ENCODE assay signal across 1 cellular context in the genomic region with DNA sequence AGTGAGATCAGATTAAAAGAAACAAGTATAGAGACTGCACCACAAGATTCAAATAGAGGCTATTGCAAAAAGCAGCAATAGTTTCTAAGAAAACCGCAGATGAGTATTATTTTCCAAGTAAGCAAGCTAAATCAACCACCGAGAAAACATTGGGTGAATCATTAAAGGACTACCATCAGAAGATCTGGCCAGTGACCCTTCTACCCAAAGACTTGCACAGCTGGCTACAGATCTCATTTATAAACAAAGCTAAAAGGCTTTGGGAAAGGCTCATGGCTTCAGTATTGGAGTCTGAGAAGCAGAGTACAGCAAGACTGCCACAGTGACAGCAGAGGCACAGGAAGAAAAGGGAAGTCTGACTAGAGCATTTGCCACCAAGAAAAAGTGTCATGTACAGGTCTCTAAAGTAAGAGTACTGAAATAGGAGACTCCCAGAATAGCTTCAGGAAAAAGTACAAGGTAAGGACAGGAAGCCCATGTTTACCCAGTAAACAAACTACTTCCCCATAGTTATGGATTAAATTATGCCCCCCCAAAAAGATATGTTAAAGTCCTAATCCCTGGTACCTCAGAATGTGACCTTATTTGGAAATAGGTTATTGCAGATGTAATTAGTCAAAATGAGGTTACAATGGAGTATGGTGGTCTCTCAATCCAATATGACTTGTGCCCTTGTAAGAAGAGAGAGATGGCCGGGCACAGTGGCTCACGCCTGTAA.
TF ChIP-seq lines count a peak whose summit lies in the region.

No MANE protein-coding gene starts in this region.

TF ChIP-seq in HepG2, 621 proteins besides CTCF, POLR2A, EP300 and RAD21 (continued from another document and continues in another):
- TF ChIP-seq RBM39 (IDR thresholded peaks at IDR 0.05; ENCODE audit: low read depth, low read length, poor library complexity, severe bottlenecking) = no peak
- no peak for TF ChIP-seq ZNF550 (CRISPR knock-in tag; IDR thresholded peaks at IDR 0.05; ENCODE audit: borderline replicate concordance)
- TF ChIP-seq HMG20A (CRISPR knock-in tag; IDR thresholded peaks at IDR 0.05; ENCODE audit: borderline replicate concordance) = peak; percentile 52; the same call in 1 of the 2 replicates
- TF ChIP-seq SALL1 (CRISPR knock-in tag; IDR thresholded peaks at IDR 0.05) = peak; percentile 54; the same call in 1 of the 2 replicates
- TF ChIP-seq NFRKB (IDR thresholded peaks at IDR 0.05) = no peak
- TF ChIP-seq POGZ (CRISPR knock-in tag; IDR thresholded peaks at IDR 0.05) = peak; percentile 65
- TF ChIP-seq ZNF431 (CRISPR knock-in tag; IDR thresholded peaks at IDR 0.05; ENCODE audit: borderline replicate concordance, low read depth) = no peak
- TF ChIP-seq MXI1 (IDR thresholded peaks at IDR 0.05; ENCODE audit: borderline replicate concordance, low read depth, low read length) = no peak
- TF ChIP-seq, protein P1, sequence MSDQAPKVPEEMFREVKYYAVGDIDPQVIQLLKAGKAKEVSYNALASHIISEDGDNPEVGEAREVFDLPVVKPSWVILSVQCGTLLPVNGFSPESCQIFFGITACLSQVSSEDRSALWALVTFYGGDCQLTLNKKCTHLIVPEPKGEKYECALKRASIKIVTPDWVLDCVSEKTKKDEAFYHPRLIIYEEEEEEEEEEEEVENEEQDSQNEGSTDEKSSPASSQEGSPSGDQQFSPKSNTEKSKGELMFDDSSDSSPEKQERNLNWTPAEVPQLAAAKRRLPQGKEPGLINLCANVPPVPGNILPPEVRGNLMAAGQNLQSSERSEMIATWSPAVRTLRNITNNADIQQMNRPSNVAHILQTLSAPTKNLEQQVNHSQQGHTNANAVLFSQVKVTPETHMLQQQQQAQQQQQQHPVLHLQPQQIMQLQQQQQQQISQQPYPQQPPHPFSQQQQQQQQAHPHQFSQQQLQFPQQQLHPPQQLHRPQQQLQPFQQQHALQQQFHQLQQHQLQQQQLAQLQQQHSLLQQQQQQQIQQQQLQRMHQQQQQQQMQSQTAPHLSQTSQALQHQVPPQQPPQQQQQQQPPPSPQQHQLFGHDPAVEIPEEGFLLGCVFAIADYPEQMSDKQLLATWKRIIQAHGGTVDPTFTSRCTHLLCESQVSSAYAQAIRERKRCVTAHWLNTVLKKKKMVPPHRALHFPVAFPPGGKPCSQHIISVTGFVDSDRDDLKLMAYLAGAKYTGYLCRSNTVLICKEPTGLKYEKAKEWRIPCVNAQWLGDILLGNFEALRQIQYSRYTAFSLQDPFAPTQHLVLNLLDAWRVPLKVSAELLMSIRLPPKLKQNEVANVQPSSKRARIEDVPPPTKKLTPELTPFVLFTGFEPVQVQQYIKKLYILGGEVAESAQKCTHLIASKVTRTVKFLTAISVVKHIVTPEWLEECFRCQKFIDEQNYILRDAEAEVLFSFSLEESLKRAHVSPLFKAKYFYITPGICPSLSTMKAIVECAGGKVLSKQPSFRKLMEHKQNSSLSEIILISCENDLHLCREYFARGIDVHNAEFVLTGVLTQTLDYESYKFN (CRISPR knock-in tag; conservative IDR thresholded peaks at IDR 0.05) = peak; percentile 93
- no peak for TF ChIP-seq ZFX (CRISPR knock-in tag; IDR thresholded peaks at IDR 0.05; ENCODE audit: low read depth)
- no peak for TF ChIP-seq HBP1 (CRISPR knock-in tag; IDR thresholded peaks at IDR 0.05; ENCODE audit: low read depth)
- TF ChIP-seq FOXA1 (IDR thresholded peaks at IDR 0.05) = no peak
- peak; percentile 61 for TF ChIP-seq FOXA1 (CRISPR knock-in tag; IDR thresholded peaks at IDR 0.05)
- TF ChIP-seq ZNF510 (CRISPR knock-in tag; IDR thresholded peaks at IDR 0.05; ENCODE audit: low read depth) = no peak
- TF ChIP-seq MXD4 (CRISPR knock-in tag; IDR thresholded peaks at IDR 0.05) = 0 out of 2 replicates have a peak, but pooled peaks have one; percentile 29
- no peak for TF ChIP-seq ZNF253 (CRISPR knock-in tag; IDR thresholded peaks at IDR 0.05; ENCODE audit: borderline replicate concordance)
- TF ChIP-seq NFYC (CRISPR knock-in tag; IDR thresholded peaks at IDR 0.05) = no peak
- no peak for TF ChIP-seq SOX6 (IDR thresholded peaks at IDR 0.05)
- peak; percentile 60; the same call in 1 of the 2 replicates for TF ChIP-seq SOX6 (CRISPR knock-in tag; IDR thresholded peaks at IDR 0.05)
- no peak for TF ChIP-seq NFATC3 (CRISPR knock-in tag; IDR thresholded peaks at IDR 0.05)
- TF ChIP-seq, protein P2, sequence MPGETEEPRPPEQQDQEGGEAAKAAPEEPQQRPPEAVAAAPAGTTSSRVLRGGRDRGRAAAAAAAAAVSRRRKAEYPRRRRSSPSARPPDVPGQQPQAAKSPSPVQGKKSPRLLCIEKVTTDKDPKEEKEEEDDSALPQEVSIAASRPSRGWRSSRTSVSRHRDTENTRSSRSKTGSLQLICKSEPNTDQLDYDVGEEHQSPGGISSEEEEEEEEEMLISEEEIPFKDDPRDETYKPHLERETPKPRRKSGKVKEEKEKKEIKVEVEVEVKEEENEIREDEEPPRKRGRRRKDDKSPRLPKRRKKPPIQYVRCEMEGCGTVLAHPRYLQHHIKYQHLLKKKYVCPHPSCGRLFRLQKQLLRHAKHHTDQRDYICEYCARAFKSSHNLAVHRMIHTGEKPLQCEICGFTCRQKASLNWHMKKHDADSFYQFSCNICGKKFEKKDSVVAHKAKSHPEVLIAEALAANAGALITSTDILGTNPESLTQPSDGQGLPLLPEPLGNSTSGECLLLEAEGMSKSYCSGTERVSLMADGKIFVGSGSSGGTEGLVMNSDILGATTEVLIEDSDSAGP (CRISPR knock-in tag; IDR thresholded peaks at IDR 0.05; ENCODE audit: borderline replicate concordance) = no peak
- no peak for TF ChIP-seq E2F5 (CRISPR knock-in tag; conservative IDR thresholded peaks at IDR 0.05)
- TF ChIP-seq TCF7 (IDR thresholded peaks at IDR 0.05; ENCODE audit: low read depth) = 0 out of 2 replicates have a peak, but pooled peaks have one; percentile 42
- no peak for TF ChIP-seq ZNF260 (CRISPR knock-in tag; IDR thresholded peaks at IDR 0.05; ENCODE audit: borderline replicate concordance, low read depth)
- TF ChIP-seq SOX5 (CRISPR knock-in tag; IDR thresholded peaks at IDR 0.05; ENCODE audit: borderline replicate concordance) = peak; percentile 49
- TF ChIP-seq, protein P3, sequence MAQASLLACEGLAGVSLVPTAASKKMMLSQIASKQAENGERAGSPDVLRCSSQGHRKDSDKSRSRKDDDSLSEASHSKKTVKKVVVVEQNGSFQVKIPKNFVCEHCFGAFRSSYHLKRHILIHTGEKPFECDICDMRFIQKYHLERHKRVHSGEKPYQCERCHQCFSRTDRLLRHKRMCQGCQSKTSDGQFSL (CRISPR knock-in tag; IDR thresholded peaks at IDR 0.05) = no peak
- no peak for TF ChIP-seq ZNF225 (CRISPR knock-in tag; IDR thresholded peaks at IDR 0.05)
- no peak for TF ChIP-seq ZNF207 (IDR thresholded peaks at IDR 0.05; ENCODE audit: borderline replicate concordance)
- no peak for TF ChIP-seq SAFB2 (CRISPR knock-in tag; IDR thresholded peaks at IDR 0.05; ENCODE audit: borderline replicate concordance, low read depth)
- no peak for TF ChIP-seq SYNCRIP (IDR thresholded peaks at IDR 0.05; ENCODE audit: insufficient read depth, low read depth, low read length)
- no peak for TF ChIP-seq USF2 (IDR thresholded peaks at IDR 0.05; ENCODE audit: low read depth, low read length)
- TF ChIP-seq USF2 (CRISPR knock-in tag; IDR thresholded peaks at IDR 0.05; ENCODE audit: borderline replicate concordance) = peak; percentile 52; the same call in 1 of the 2 replicates
- no peak for TF ChIP-seq FOXC1 (CRISPR knock-in tag; IDR thresholded peaks at IDR 0.05; ENCODE audit: borderline replicate concordance)
- TF ChIP-seq MTF2 (CRISPR knock-in tag; IDR thresholded peaks at IDR 0.05; ENCODE audit: borderline replicate concordance) = no peak
- TF ChIP-seq ZNF354B (CRISPR knock-in tag; IDR thresholded peaks at IDR 0.05) = no peak
- TF ChIP-seq ZFP36L2 (CRISPR knock-in tag; IDR thresholded peaks at IDR 0.05) = no peak
- no peak for TF ChIP-seq ZBTB8A (CRISPR knock-in tag; IDR thresholded peaks at IDR 0.05; ENCODE audit: borderline replicate concordance, low read depth)
- TF ChIP-seq ELF3 (CRISPR knock-in tag; IDR thresholded peaks at IDR 0.05) = peak; percentile 43
- peak; percentile 53; the same call in 1 of the 2 replicates for TF ChIP-seq ZNF331 (CRISPR knock-in tag; IDR thresholded peaks at IDR 0.05)
- TF ChIP-seq ZSCAN20 (CRISPR knock-in tag; IDR thresholded peaks at IDR 0.05; ENCODE audit: borderline replicate concordance) = no peak
- no peak for TF ChIP-seq SATB2 (CRISPR knock-in tag; IDR thresholded peaks at IDR 0.05)
- no peak for TF ChIP-seq ZC3H4 (CRISPR knock-in tag; IDR thresholded peaks at IDR 0.05; ENCODE audit: borderline replicate concordance)
- 0 out of 2 replicates have a peak, but pooled peaks have one; percentile 28 for TF ChIP-seq REPIN1 (CRISPR knock-in tag; IDR thresholded peaks at IDR 0.05; ENCODE audit: borderline replicate concordance, low read depth)
- TF ChIP-seq, protein P4, sequence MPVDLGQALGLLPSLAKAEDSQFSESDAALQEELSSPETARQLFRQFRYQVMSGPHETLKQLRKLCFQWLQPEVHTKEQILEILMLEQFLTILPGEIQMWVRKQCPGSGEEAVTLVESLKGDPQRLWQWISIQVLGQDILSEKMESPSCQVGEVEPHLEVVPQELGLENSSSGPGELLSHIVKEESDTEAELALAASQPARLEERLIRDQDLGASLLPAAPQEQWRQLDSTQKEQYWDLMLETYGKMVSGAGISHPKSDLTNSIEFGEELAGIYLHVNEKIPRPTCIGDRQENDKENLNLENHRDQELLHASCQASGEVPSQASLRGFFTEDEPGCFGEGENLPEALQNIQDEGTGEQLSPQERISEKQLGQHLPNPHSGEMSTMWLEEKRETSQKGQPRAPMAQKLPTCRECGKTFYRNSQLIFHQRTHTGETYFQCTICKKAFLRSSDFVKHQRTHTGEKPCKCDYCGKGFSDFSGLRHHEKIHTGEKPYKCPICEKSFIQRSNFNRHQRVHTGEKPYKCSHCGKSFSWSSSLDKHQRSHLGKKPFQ (CRISPR knock-in tag; IDR thresholded peaks at IDR 0.05; ENCODE audit: insufficient replicate concordance) = no peak
- peak; percentile 5; the same call in 1 of the 2 replicates for TF ChIP-seq SIX4 (CRISPR knock-in tag; IDR thresholded peaks at IDR 0.05)
- TF ChIP-seq BRF2 (CRISPR knock-in tag; IDR thresholded peaks at IDR 0.05) = no peak
- no peak for TF ChIP-seq ESRRA (CRISPR knock-in tag; IDR thresholded peaks at IDR 0.05; ENCODE audit: low read depth)
- peak; percentile 62; the same call in 1 of the 2 replicates for TF ChIP-seq IKZF5 (CRISPR knock-in tag; IDR thresholded peaks at IDR 0.05)
- TF ChIP-seq KLF11 (CRISPR knock-in tag; IDR thresholded peaks at IDR 0.05) = no peak; the same call in 1 of the 2 replicates
- TF ChIP-seq TGIF2 (CRISPR knock-in tag; IDR thresholded peaks at IDR 0.05) = no peak
- peak; percentile 61; the same call in 1 of the 2 replicates for TF ChIP-seq KDM6A (CRISPR knock-in tag; IDR thresholded peaks at IDR 0.05; ENCODE audit: low read depth)
- no peak for TF ChIP-seq ZNF749 (CRISPR knock-in tag; IDR thresholded peaks at IDR 0.05; ENCODE audit: borderline replicate concordance)
